Comparison of ENCODE assay signal across 1 cellular context in genomic region chr12:104177336-104177662, GRCh38.
TF ChIP-seq lines count a peak whose summit lies in the region.

No MANE protein-coding gene starts in this region.

TF ChIP-seq in endothelial cell of umbilical vein, 7 proteins besides CTCF, POLR2A, EP300 and RAD21:
- TF ChIP-seq EZH2 (IDR thresholded peaks at IDR 0.05; ENCODE audit: borderline replicate concordance, low read depth, low read length, severe bottlenecking) (no peak), MAX (IDR thresholded peaks at IDR 0.05; ENCODE audit: insufficient read depth, insufficient read length) (no peak), POLR2AphosphoS5 (IDR thresholded peaks at IDR 0.05; ENCODE audit: insufficient read depth, low read depth, low read length) (no peak), JUN (IDR thresholded peaks at IDR 0.05; ENCODE audit: borderline replicate concordance, insufficient read depth, insufficient read length, low read depth) (no peak), FOS (IDR thresholded peaks at IDR 0.05; ENCODE audit: borderline replicate concordance, insufficient read depth, low read length) (no peak), GATA2 (IDR thresholded peaks at IDR 0.05; ENCODE audit: insufficient read depth, insufficient read length, low read depth, low read length) (no peak)
